In the genomic region with DNA sequence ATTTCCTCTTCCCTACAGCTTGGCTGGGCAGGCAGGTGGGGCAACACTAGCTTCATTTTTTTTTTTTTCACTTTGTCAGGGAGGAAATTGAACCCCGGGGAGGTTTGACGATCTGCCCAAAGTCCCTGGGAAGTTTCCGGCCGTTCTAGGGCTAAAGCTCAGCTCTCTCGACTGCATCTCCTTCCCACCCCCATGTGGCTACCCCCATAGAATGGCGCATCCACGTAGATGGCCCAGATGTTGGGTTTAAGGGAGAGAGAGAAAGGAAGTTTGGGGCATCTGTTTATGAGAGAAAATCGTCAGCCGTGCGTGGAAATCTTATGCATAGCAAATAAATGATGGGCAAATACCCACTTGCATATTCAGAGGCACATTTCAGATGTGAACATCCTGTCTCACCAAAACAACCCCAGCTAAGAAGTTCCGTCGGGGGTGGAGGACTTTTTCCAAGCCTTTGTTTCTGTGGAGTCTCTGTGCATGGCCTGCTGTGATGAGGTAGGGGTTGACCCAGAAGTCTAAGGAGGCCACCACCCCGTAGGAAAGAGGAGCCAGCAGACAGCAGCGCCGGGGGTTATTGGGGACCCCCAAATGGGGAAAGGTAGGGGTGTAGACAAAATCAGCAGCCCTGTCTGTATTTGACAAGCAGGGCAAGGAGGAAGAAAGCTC, we compare ENCODE assay signal across 15 cellular contexts. TPM values are rescaled to one million over a fixed set of nuclear protein-coding genes. Genes with fewer than 3 reads are reported as not detected.
DNase-seq lines count a peak whose midpoint lies in the region; ATAC-seq and TF ChIP-seq lines count a peak whose summit lies in the region.
"Had no signal": no experiment of that assay in that cellular context is flagged by ENCODE, and none has a peak within 500 bp of the region (broad histone marks: within the 10 kb centered on the region; RNA-seq: fewer than 3 reads in every experiment).

No MANE protein-coding gene starts in this region.

- ATAC-seq in activated naive CD8-positive, alpha-beta T cell treated with anti-CD3 and anti-CD28 coated beads, Interleukin-2, amount 10 ng/mL, durations not matched to agents 7 days and 5 days (ENCODE audit: low read depth), result peak; percentile 49
- no peak for ATAC-seq in HG02938 (IDR thresholded peaks at IDR 0.05; ENCODE audit: unreplicated experiment)

- peaks cover 4% of the 10 kb centered on the region for H3K36me3 Mint-ChIP-seq in activated CD4-positive, alpha-beta T cell treated with anti-CD3 and anti-CD28 coated beads, Interleukin-2, amount 10 ng/mL, durations not matched to agents 24 days and 14 days (ENCODE audit: low read depth)
- H3K36me3 Mint-ChIP-seq in activated naive CD8-positive, alpha-beta T cell treated with anti-CD3 and anti-CD28 coated beads, Interleukin-2, amount 10 ng/mL, durations not matched to agents 7 days and 5 days, result peaks cover 5% of the 10 kb centered on the region

- DNase-seq in GF-D8 (lab: John Stamatoyannopoulos, UW) (peak; percentile 15), ACHN (no peak), NCI-H1105 treated with DMSO at 0.1 percent for 48 hours (lab: John Stamatoyannopoulos, UW) (no peak), stomach (no peak)
- DNase-seq in activated CD4-positive, alpha-beta T cell treated with anti-CD3 and anti-CD28 coated beads, Interleukin-2, amount 10 ng/mL, durations not matched to agents 24 days and 14 days, result peak; percentile 75
- DNase-seq in activated naive CD8-positive, alpha-beta T cell treated with anti-CD3 and anti-CD28 coated beads, Interleukin-2, amount 10 ng/mL, durations not matched to agents 7 days and 5 days, result peak; percentile 44
- peak; percentile 49 to 61 for DNase-seq in stimulated activated CD4-positive, alpha-beta T cell treated with anti-CD3 and anti-CD28 coated beads, Interleukin-2, amount 100 ng/mL, for 24 hours
- DNase-seq: NCI-H510A treated with DMSO at 0.1 percent for 48 hours had no signal

- H3K27me3 Mint-ChIP-seq in activated CD4-positive, alpha-beta T cell treated with anti-CD3 and anti-CD28 coated beads, Interleukin-2, amount 10 ng/mL, durations not matched to agents 24 days and 14 days, result peaks cover 2% of the 10 kb centered on the region
- peaks cover 9% of the 10 kb centered on the region for H3K27me3 Mint-ChIP-seq in activated naive CD8-positive, alpha-beta T cell treated with anti-CD3 and anti-CD28 coated beads, Interleukin-2, amount 10 ng/mL, durations not matched to agents 7 days and 5 days

- in situ Hi-C loops in ACHN (cut with HindIII; ENCODE audit: low pct_ligation_motif_present, low pct_unique_long_range_greater_than_20kb, low sequenced_read_pairs), result no loop called here

- H3K9me3 Mint-ChIP-seq in activated CD4-positive, alpha-beta T cell treated with anti-CD3 and anti-CD28 coated beads, Interleukin-2, amount 10 ng/mL, durations not matched to agents 24 days and 14 days, result peaks cover 5% of the 10 kb centered on the region
- peaks cover 2% of the 10 kb centered on the region for H3K9me3 Mint-ChIP-seq in activated naive CD8-positive, alpha-beta T cell treated with anti-CD3 and anti-CD28 coated beads, Interleukin-2, amount 10 ng/mL, durations not matched to agents 7 days and 5 days

- H3K27ac ChIP-seq in stomach, result peak overlapping the region in 1 of 5 donors; percentile 46
- H3K27ac ChIP-seq: ascending aorta, SK-N-MC had no signal

- peaks cover 45% of the 10 kb centered on the region for H3K4me1 Mint-ChIP-seq in activated CD4-positive, alpha-beta T cell treated with anti-CD3 and anti-CD28 coated beads, Interleukin-2, amount 10 ng/mL, durations not matched to agents 24 days and 14 days
- peaks cover 48% of the 10 kb centered on the region for H3K4me1 Mint-ChIP-seq in activated naive CD8-positive, alpha-beta T cell treated with anti-CD3 and anti-CD28 coated beads, Interleukin-2, amount 10 ng/mL, durations not matched to agents 7 days and 5 days

- WGBS in stomach, 5 donors, result 67 to 79% (median 70%) methylated on average over 15 of the region's 15 CpGs

- TF ChIP-seq CTCF in stomach (IDR thresholded peaks at IDR 0.05), result no peak

- no peak for TF ChIP-seq POLR2A in stomach (IDR thresholded peaks at IDR 0.05)

- TF ChIP-seq EP300 in stomach (IDR thresholded peaks at IDR 0.05), result no peak

- H3K4me1 ChIP-seq in stomach, result no peaks in the 10 kb centered on the region
- H3K4me1 ChIP-seq: ascending aorta had no signal

- H3K27ac Mint-ChIP-seq in activated CD4-positive, alpha-beta T cell treated with anti-CD3 and anti-CD28 coated beads, Interleukin-2, amount 10 ng/mL, durations not matched to agents 24 days and 14 days, result peak overlapping the region; percentile 95
- H3K27ac Mint-ChIP-seq in activated naive CD8-positive, alpha-beta T cell treated with anti-CD3 and anti-CD28 coated beads, Interleukin-2, amount 10 ng/mL, durations not matched to agents 7 days and 5 days, result peak overlapping the region; percentile 90

- peak overlapping the region; percentile 82 for H3K4me3 Mint-ChIP-seq in activated CD4-positive, alpha-beta T cell treated with anti-CD3 and anti-CD28 coated beads, Interleukin-2, amount 10 ng/mL, durations not matched to agents 24 days and 14 days
- H3K4me3 Mint-ChIP-seq in activated naive CD8-positive, alpha-beta T cell treated with anti-CD3 and anti-CD28 coated beads, Interleukin-2, amount 10 ng/mL, durations not matched to agents 7 days and 5 days, result peak overlapping the region; percentile 74

- POLR2A ChIA-PET in activated naive CD8-positive, alpha-beta T cell treated with anti-CD3 and anti-CD28 coated beads, Interleukin-2, amount 10 ng/mL, durations not matched to agents 7 days and 5 days (lab: Charles Lee), result interaction anchor here (0.9 to 6.3 kb wide), 9 partner anchors 11 to 130 kb away, joined by 3 to 39 read pairs (median 5); partner anchors contain the start of gene ZNF831

- intact Hi-C loops in activated CD4-positive, alpha-beta T cell treated with anti-CD3 and anti-CD28 coated beads, Interleukin-2, amount 10 ng/mL, durations not matched to agents 24 days and 14 days (cut with micrococcal nuclease), result loop anchor here (1.0 to 10.0 kb wide), 5 partner anchors 22 to 129 kb away; no protein-coding TSS in a partner anchor
- intact Hi-C loops in stomach (cut with DNase I; ENCODE audit: low total_unique reads), result no loop called here

- H3K4me3 ChIP-seq in stomach, result no peak overlapping the region
- H3K4me3 ChIP-seq: ascending aorta, SK-N-MC had no signal

- peaks cover 0 to 10% (median 5%) of the 10 kb centered on the region in 4 donors for H3K9me3 ChIP-seq in stomach

- no peaks in the 10 kb centered on the region for H3K27me3 ChIP-seq in stomach
- H3K27me3 ChIP-seq: ascending aorta had no signal

- no peaks in the 10 kb centered on the region for H3K36me3 ChIP-seq in stomach
- H3K36me3 ChIP-seq: ascending aorta had no signal

RNA-seq across cellular contexts. Expression of gene ZNF831, which starts 40.5 kb away (rescaled TPM):
- total RNA-seq in activated CD4-positive, alpha-beta T cell treated with anti-CD3 and anti-CD28 coated beads, Interleukin-2, amount 10 ng/mL, durations not matched to agents 24 days and 14 days, result 3.1 and 3.4 TPM in 2 replicates
- total RNA-seq in activated naive CD8-positive, alpha-beta T cell treated with anti-CD3 and anti-CD28 coated beads, Interleukin-2, amount 10 ng/mL, durations not matched to agents 7 days and 5 days, result 10 to 100 TPM; 15.9 to 16.3 TPM
- total RNA-seq in stomach, result 1 to 10 TPM in 3 of 5 donors, under 1 TPM in 1, not detected in 1; under 0.01 to 2.9 (median 1.2) TPM
- polyA plus RNA-seq in stomach, result under 1 TPM; 0.06 to 0.31 (median 0.15) TPM
- total RNA-seq: H4, M059J, osteoblast had no signal
- polyA plus RNA-seq: keratinocyte had no signal

Comparison
In these comparisons a context has a peak if more than half of its experiments do, and no peak if none do; other contexts are left out.
1. DNase-seq: peak in GF-D8 (single experiment), activated CD4-positive, alpha-beta T cell treated with anti-CD3 and anti-CD28 coated beads, Interleukin-2, amount 10 ng/mL, durations not matched to agents 24 days and 14 days (single experiment), activated naive CD8-positive, alpha-beta T cell treated with anti-CD3 and anti-CD28 coated beads, Interleukin-2, amount 10 ng/mL, durations not matched to agents 7 days and 5 days (single experiment) and stimulated activated CD4-positive, alpha-beta T cell treated with anti-CD3 and anti-CD28 coated beads, Interleukin-2, amount 100 ng/mL, for 24 hours (2 of 2); none in ACHN (single experiment), NCI-H1105 treated with DMSO at 0.1 percent for 48 hours (single experiment) and stomach (single experiment).